Comparison of ENCODE assay signal across 8 cellular contexts in the genomic region with DNA sequence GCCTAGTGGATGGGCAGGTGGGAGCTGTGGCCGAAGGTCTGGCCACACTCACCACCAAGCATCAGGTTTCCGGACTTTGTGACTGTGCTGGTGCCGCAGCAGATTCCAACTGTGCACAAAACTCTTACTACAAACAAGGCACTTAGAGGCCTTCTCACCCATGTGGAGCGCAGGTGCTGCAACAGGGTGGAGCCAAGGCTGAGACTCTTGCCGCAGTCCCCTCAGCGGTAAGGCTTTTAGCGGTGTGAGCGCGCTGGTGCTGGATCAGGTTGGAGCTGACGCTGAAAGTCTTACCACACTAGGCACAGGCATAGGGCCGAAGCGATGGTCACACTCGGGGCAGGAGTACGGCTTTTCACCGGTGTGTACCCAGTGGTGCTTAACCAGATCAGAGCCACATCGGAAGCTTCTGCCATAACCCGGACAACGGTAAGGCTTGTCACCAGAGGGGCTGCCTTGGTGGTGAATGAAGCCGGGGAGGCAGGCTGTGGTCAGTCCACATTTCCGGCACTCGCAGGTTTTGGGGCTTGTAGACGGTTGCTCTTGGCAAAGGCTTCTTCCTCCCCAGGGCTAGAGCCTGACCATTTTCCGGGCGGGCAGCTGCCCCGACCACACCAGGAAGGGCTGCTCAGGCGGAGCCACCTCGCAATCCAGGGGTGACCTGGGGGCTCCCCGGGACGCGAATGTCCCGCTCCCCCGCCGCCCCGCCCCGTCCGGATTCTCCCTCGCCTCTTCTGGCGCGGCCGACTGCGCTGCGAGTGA. TPM values are rescaled to one million over a fixed set of nuclear protein-coding genes. Genes with fewer than 3 reads are reported as not detected.
DNase-seq lines count a peak whose midpoint lies in the region; ATAC-seq and TF ChIP-seq lines count a peak whose summit lies in the region.

No MANE protein-coding gene starts in this region.

- H2BK15ac ChIP-seq in neuronal stem cell (ENCODE audit: low read length), result peak overlapping the region; percentile 25

- peak; percentile 2 for ATAC-seq in HG02571 (IDR thresholded peaks at IDR 0.05; ENCODE audit: unreplicated experiment)

- H3K9ac ChIP-seq in fibroblast of lung (ENCODE audit: insufficient read depth, low read length) (peak overlapping the region; percentile 100), neuronal stem cell (ENCODE audit: low read depth, low read length, poor library complexity) (peak overlapping the region; percentile 94)

- H2BK5ac ChIP-seq in neuronal stem cell (ENCODE audit: low read length), result peak overlapping the region; percentile 100

- H2AK5ac ChIP-seq in neuronal stem cell (ENCODE audit: low read depth, low read length), result peak overlapping the region; percentile 40

- H2BK120ac ChIP-seq in neuronal stem cell (ENCODE audit: low read depth, low read length), result no peak overlapping the region

- peaks cover 14% of the 10 kb centered on the region for H3K79me1 ChIP-seq in neuronal stem cell (ENCODE audit: low read depth, low read length)

- no peaks in the 10 kb centered on the region for H4K20me1 ChIP-seq in fibroblast of lung (ENCODE audit: control insufficient read depth, extremely low read depth, insufficient read depth, low read length)

- no peak overlapping the region for H4K91ac ChIP-seq in neuronal stem cell (ENCODE audit: low read depth, low read length, poor library complexity)

- H3K36me3 ChIP-seq in fibroblast of lung (ENCODE audit: control insufficient read depth, insufficient read depth, low read length) (peaks cover 7% of the 10 kb centered on the region), neuronal stem cell (replicated peaks in 1 of 2; ENCODE audit: control insufficient read depth in 2 of 2, insufficient read depth in 2 of 2, low read length in 2 of 2) (peaks cover 11 to 42% of the 10 kb centered on the region in 2 donors)

- H3K18ac ChIP-seq in neuronal stem cell (ENCODE audit: low read length), result peak overlapping the region; percentile 93

- TF ChIP-seq CTCF in fibroblast of lung (conservative IDR thresholded peaks at IDR 0.05 in 1 of 2, IDR thresholded peaks at IDR 0.05 in 1 of 2; ENCODE audit: low read depth in 1 of 2, low read length in 2 of 2), result no peak

- H4K8ac ChIP-seq in neuronal stem cell (ENCODE audit: low read depth, low read length), result peak overlapping the region; percentile 7

- H3K9me3 ChIP-seq in fibroblast of lung (ENCODE audit: control insufficient read depth, insufficient read depth, low read depth, low read length) (no peaks in the 10 kb centered on the region), neuronal stem cell (replicated peaks in 1 of 2; ENCODE audit: control insufficient read depth in 2 of 2, insufficient read depth in 1 of 2, low read depth in 1 of 2, low read length in 2 of 2) (no peaks in the 10 kb centered on the region)

- H2AFZ ChIP-seq in fibroblast of lung (ENCODE audit: low read length) (no peak overlapping the region), neuronal stem cell (ENCODE audit: low read length) (peak overlapping the region; percentile 93)

- peak overlapping the region; percentile 49 for H3K14ac ChIP-seq in neuronal stem cell (ENCODE audit: low read length)

- DNase-seq in NCI-H69 (lab: John Stamatoyannopoulos, UW), result peak; percentile 71
- DNase-seq in activated T-cell treated with anti-CD3 and anti-CD28 coated beads, Interleukin-2, amount 50 U/mL, for 48 hours, result peak; percentile 70 to 72
- DNase-seq in fibroblast of lung (ENCODE audit: low read depth in 2 of 2), result peak in 1 of 2 donors; percentile 60
- DNase-seq in neuronal stem cell (ENCODE audit: low spot score), result no peak
- no peak for DNase-seq in midbrain (lab: John Stamatoyannopoulos, UW)
- no peak for DNase-seq in LoVo (ENCODE audit: low spot score)

- peak overlapping the region; percentile 96 for H3K4me2 ChIP-seq in fibroblast of lung (ENCODE audit: extremely low read depth, insufficient read depth, low read length)
- peak overlapping the region; percentile 85 for H3K4me2 ChIP-seq in neuronal stem cell (ENCODE audit: insufficient read depth, low read length, poor library complexity, severe bottlenecking)

- H3K4me3 ChIP-seq in GM08714 (ENCODE audit: low read length), result peak overlapping the region; percentile 83
- H3K4me3 ChIP-seq in fibroblast of lung (replicated peaks in 1 of 4; ENCODE audit: control extremely low read depth in 1 of 4, insufficient read depth in 1 of 4, low read depth in 3 of 4, low read length in 4 of 4), result peak overlapping the region; percentile 86 to 92 (median 88)
- peak overlapping the region; percentile 79 to 90 for H3K4me3 ChIP-seq in neuronal stem cell (ENCODE audit: low read length in 2 of 2)

- H2BK12ac ChIP-seq in neuronal stem cell (ENCODE audit: low read length), result peak overlapping the region; percentile 30

- peaks cover 37% of the 10 kb centered on the region for H3K79me2 ChIP-seq in fibroblast of lung (ENCODE audit: control insufficient read depth, insufficient read depth, low read length)

- H3K27ac ChIP-seq in fibroblast of lung (ENCODE audit: insufficient read depth, low read length) (peak overlapping the region; percentile 100), neuronal stem cell (replicated peaks; ENCODE audit: low read length) (peak overlapping the region; percentile 93)

- no CpG with 5 or more reads among the region's 42 CpGs for WGBS in neuronal stem cell (ENCODE audit: extremely low coverage in 2 of 2, insufficient read length in 2 of 2, insufficient replicate concordance in 1 of 2), 2 donors

- no peak overlapping the region for H3K4ac ChIP-seq in neuronal stem cell (ENCODE audit: low read length)

- H3K27me3 ChIP-seq in fibroblast of lung (ENCODE audit: control insufficient read depth, insufficient read depth, low read length), result no peaks in the 10 kb centered on the region
- H3K27me3 ChIP-seq in neuronal stem cell (ENCODE audit: control insufficient read depth in 3 of 3, insufficient read depth in 3 of 3, low read depth in 1 of 3, low read length in 3 of 3), result no peaks in the 10 kb centered on the region

- H3K4me1 ChIP-seq in fibroblast of lung (ENCODE audit: control insufficient read depth, extremely low read depth, insufficient read depth, low read length), result peaks cover 17% of the 10 kb centered on the region
- peaks cover 15 to 19% of the 10 kb centered on the region in 2 donors for H3K4me1 ChIP-seq in neuronal stem cell (ENCODE audit: control insufficient read depth in 2 of 2, insufficient read depth in 1 of 2, low read depth in 1 of 2, low read length in 2 of 2)

- peak overlapping the region; percentile 99 for H3K23ac ChIP-seq in neuronal stem cell (ENCODE audit: low read depth, low read length, poor library complexity)

RNA-seq across cellular contexts. Expression of a gene that starts 1.0 kb away (rescaled TPM):
- total RNA-seq in fibroblast of lung, result 5.4 and 5.6 TPM in 2 replicates
- polyA plus RNA-seq in fibroblast of lung, result 1.7 and 3.4 TPM in 2 replicates
- polyA plus RNA-seq in fibroblast of lung (2012), result 3.4 and 6.8 TPM in 2 replicates
- polyA minus RNA-seq in fibroblast of lung (ENCODE audit: low replicate concordance), result 13.4 and 13.7 TPM in 2 replicates
- 6.0 TPM for polyA plus RNA-seq in neuronal stem cell (2013, experiment 1 of 2)
- polyA plus RNA-seq in neuronal stem cell (2013, experiment 2 of 2), result 5.6 TPM

RNA-seq across cellular contexts. Expression of a gene that starts 13.7 kb away (rescaled TPM):
- 28.5 and 46.9 TPM in 2 replicates for total RNA-seq in fibroblast of lung
- polyA plus RNA-seq in fibroblast of lung, result 68.4 and 94.3 TPM in 2 replicates
- 171 and 229 TPM in 2 replicates for polyA plus RNA-seq in fibroblast of lung (2012)
- polyA minus RNA-seq in fibroblast of lung (ENCODE audit: low replicate concordance), result 194 and 200 TPM in 2 replicates
- 0.07 TPM for polyA plus RNA-seq in neuronal stem cell (2013, experiment 1 of 2)
- polyA plus RNA-seq in neuronal stem cell (2013, experiment 2 of 2), result 0.21 TPM

RNA-seq across cellular contexts. Expression of a gene that starts 15.7 kb away (rescaled TPM):
- 0.26 and 0.33 TPM in 2 replicates for total RNA-seq in fibroblast of lung
- polyA plus RNA-seq in fibroblast of lung, result 0.15 and 0.28 TPM in 2 replicates
- polyA plus RNA-seq in fibroblast of lung (2012), result 0.20 and 0.40 TPM in 2 replicates
- polyA minus RNA-seq in fibroblast of lung (ENCODE audit: low replicate concordance), result 0.74 and 1.5 TPM in 2 replicates
- polyA plus RNA-seq in neuronal stem cell (2013, experiment 1 of 2), result 1.4 TPM
- 1.3 TPM for polyA plus RNA-seq in neuronal stem cell (2013, experiment 2 of 2)

RNA-seq across cellular contexts. Expression of a gene that starts 24.7 kb away (rescaled TPM):
- total RNA-seq in fibroblast of lung, result under 0.01 TPM in 1 of 2 replicates, not detected in the other
- polyA plus RNA-seq in fibroblast of lung, result not detected in 2 replicates
- 0.41 and 0.77 TPM in 2 replicates for polyA plus RNA-seq in fibroblast of lung (2012)
- not detected in 2 replicates for polyA minus RNA-seq in fibroblast of lung (ENCODE audit: low replicate concordance)
- polyA plus RNA-seq in neuronal stem cell (2013, experiment 1 of 2), result not detected
- polyA plus RNA-seq in neuronal stem cell (2013, experiment 2 of 2), result not detected

RNA-seq across cellular contexts. Expression of a gene that starts 30.1 kb away (rescaled TPM):
- total RNA-seq in fibroblast of lung, result not detected in 2 replicates
- not detected in 2 replicates for polyA plus RNA-seq in fibroblast of lung
- not detected in 2 replicates for polyA plus RNA-seq in fibroblast of lung (2012)
- polyA minus RNA-seq in fibroblast of lung (ENCODE audit: low replicate concordance), result not detected in 2 replicates
- not detected for polyA plus RNA-seq in neuronal stem cell (2013, experiment 1 of 2)
- 0.18 TPM for polyA plus RNA-seq in neuronal stem cell (2013, experiment 2 of 2)

Comparison
In these comparisons a context has a peak if more than half of its experiments do, and no peak if none do; other contexts are left out.
1. DNase-seq: peak in NCI-H69 (single experiment) and activated T-cell treated with anti-CD3 and anti-CD28 coated beads, Interleukin-2, amount 50 U/mL, for 48 hours (2 of 2); none in neuronal stem cell (single experiment), midbrain (single experiment) and LoVo (single experiment).
2. Peak in every context shown above with its lines, with median percentiles within 50 percentile points of each other: H3K4me3 ChIP-seq.